Comparison of ENCODE assay signal across 1 cellular context in genomic region chr2:62662131-62662530, GRCh38.
TF ChIP-seq lines count a peak whose summit lies in the region.

No MANE protein-coding gene starts in this region.

TF ChIP-seq in liver, 16 proteins besides CTCF, POLR2A, EP300 and RAD21 (continued from another document):
- TF ChIP-seq REST (IDR thresholded peaks at IDR 0.05) (no peak), SP1 (IDR thresholded peaks at IDR 0.05) (no peak), JUND (IDR thresholded peaks at IDR 0.05) (no peak), TAF1 (conservative IDR thresholded peaks at IDR 0.05) (no peak), ATF3 (IDR thresholded peaks at IDR 0.05) (no peak), FOXA2 (IDR thresholded peaks at IDR 0.05) (no peak), NR2F2 (IDR thresholded peaks at IDR 0.05) (no peak), FOXA1 (IDR thresholded peaks at IDR 0.05) (no peak), MAX (IDR thresholded peaks at IDR 0.05) (no peak), EGR1 (IDR thresholded peaks at IDR 0.05; ENCODE audit: low read depth in 2 of 2) (no peak)
